ENCODE assay signal across 24 cellular contexts in the genomic region with DNA sequence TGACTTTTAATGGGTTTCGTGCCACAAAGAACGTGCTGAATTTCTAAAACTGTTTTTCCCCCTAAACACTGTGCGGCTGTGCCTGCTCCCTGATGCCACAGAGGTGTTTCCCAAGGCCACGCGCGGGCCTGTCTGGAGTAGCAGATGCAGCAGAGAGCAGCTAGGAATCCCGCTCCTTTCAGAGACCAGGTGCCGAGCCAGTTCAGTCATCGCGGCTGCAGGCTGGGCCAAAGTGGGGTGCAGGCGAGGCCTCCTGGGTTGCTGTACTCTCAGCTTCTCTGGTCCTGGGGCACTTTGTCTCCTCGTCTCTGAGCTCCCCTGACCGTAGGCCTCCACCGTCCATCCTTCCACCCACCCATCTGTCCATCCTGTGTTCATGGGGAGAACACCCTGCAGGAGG.
"Had no signal": no experiment of that assay in that cellular context is flagged by ENCODE, and none has a peak within 500 bp of the region (broad histone marks: within the 10 kb centered on the region; RNA-seq: fewer than 3 reads in every experiment).

No MANE protein-coding gene starts in this region.

- H3K4me3 Mint-ChIP-seq: IgD-negative memory B cell had no signal

- DNase-seq: Kasumi-1, MM.1S, NCI-H1092 treated with DMSO at 0.1 percent for 48 hours, NCI-H1436, NCI-H187, NCI-H2029, NCI-H2081 treated with DMSO at 0.1 percent for 48 hours, NCI-H2171, NCI-H226, NCI-H446, NCI-H510A, NCI-H524 treated with DMSO at 0.1 percent for 48 hours, NCI-H69, NCI-H774, PC-3, Right ventricle myocardium superior, SIG-M5, SK-N-SH had no signal

- H3K27me3 Mint-ChIP-seq: IgD-negative memory B cell had no signal

- ATAC-seq: K562, Panc1, PC-3 had no signal

- H3K4me3 ChIP-seq: K562 had no signal

- H3K27ac ChIP-seq: HL-60, KMS-11, RWPE1 had no signal

- H3K9me3 Mint-ChIP-seq: IgD-negative memory B cell had no signal

- H3K9me3 ChIP-seq: SK-N-SH had no signal
